Comparison of ENCODE assay signal across 9 cellular contexts in genomic region chr17:28948873-28949184, GRCh38. TPM values are rescaled to one million over a fixed set of nuclear protein-coding genes. Genes with fewer than 3 reads are reported as not detected.
DNase-seq lines count a peak whose midpoint lies in the region; ATAC-seq, FAIRE-seq and TF ChIP-seq lines count a peak whose summit lies in the region.
"Had no signal": no experiment of that assay in that cellular context is flagged by ENCODE, and none has a peak within 500 bp of the region (broad histone marks: within the 10 kb centered on the region; RNA-seq: fewer than 3 reads in every experiment).

No MANE protein-coding gene starts in this region.

- H3K36me3 ChIP-seq in ACC112 (ENCODE audit: insufficient read depth, low read length) = peaks cover 5% of the 10 kb centered on the region; the same call in 1 of the 2 replicates
- H3K36me3 ChIP-seq in HUES6 (ENCODE audit: control insufficient read depth, insufficient read depth, low read length) = peaks cover 17% of the 10 kb centered on the region
- no peaks in the 10 kb centered on the region for H3K36me3 ChIP-seq in bronchial epithelial cell (ENCODE audit: control insufficient read depth, insufficient read depth, low read length)

- FAIRE-seq in bronchial epithelial cell (lab: Jason Lieb, UNC) = no peak

- peaks cover 70% of the 10 kb centered on the region for H3K79me2 ChIP-seq in ACC112 (ENCODE audit: control insufficient read depth, insufficient read depth, low read length, unreplicated experiment)

- H3K27me3 ChIP-seq in ACC112 (ENCODE audit: insufficient read depth, low read length) (no peaks in the 10 kb centered on the region), HUES6 (ENCODE audit: control insufficient read depth, insufficient read depth, low read length) (no peaks in the 10 kb centered on the region), bronchial epithelial cell (ENCODE audit: control insufficient read depth, insufficient read depth, low read length) (no peaks in the 10 kb centered on the region), mononuclear cell (ENCODE audit: insufficient read depth, low read length) (no peaks in the 10 kb centered on the region)

- peak overlapping the region; percentile 68 for H3K27ac ChIP-seq in ACC112 (ENCODE audit: low read depth, low read length)
- H3K27ac ChIP-seq in HUES6 (ENCODE audit: low read depth, low read length) = peak overlapping the region; percentile 73

- TF ChIP-seq CTCF in bronchial epithelial cell (IDR thresholded peaks at IDR 0.05; ENCODE audit: insufficient read depth, low read length, severe bottlenecking) = no peak

- ATAC-seq in GM19351 (IDR thresholded peaks at IDR 0.05; ENCODE audit: unreplicated experiment) (no peak), GM21723 (IDR thresholded peaks at IDR 0.05; ENCODE audit: unreplicated experiment) (no peak), sciatic nerve (no peak)

- peak overlapping the region; percentile 95 for H3K4me3 ChIP-seq in ACC112 (ENCODE audit: low read depth, low read length)
- peak overlapping the region; percentile 74 for H3K4me3 ChIP-seq in HUES6 (ENCODE audit: low read depth, low read length)
- H3K4me3 ChIP-seq in bronchial epithelial cell (ENCODE audit: low read depth, low read length) = peak overlapping the region; percentile 82
- H3K4me3 ChIP-seq in mononuclear cell (ENCODE audit: low read length) = peak overlapping the region; percentile 90

- no peak for DNase-seq in bronchial epithelial cell (ENCODE audit: low read depth)
- no peak for DNase-seq in sciatic nerve (ENCODE audit: low spot score)
- no peak for DNase-seq in activated CD4-positive, alpha-beta T cell treated with anti-CD3 and anti-CD28 coated beads for 4 hours

- peaks cover 36% of the 10 kb centered on the region for H3K4me1 ChIP-seq in ACC112 (ENCODE audit: control insufficient read depth, insufficient read depth, low read length, unreplicated experiment)
- H3K4me1 ChIP-seq in HUES6 (ENCODE audit: control insufficient read depth, insufficient read depth, low read length) = peaks cover 17% of the 10 kb centered on the region
- H3K4me1 ChIP-seq in mononuclear cell (ENCODE audit: insufficient read depth, low read length) = peaks cover 54% of the 10 kb centered on the region

- H2AFZ ChIP-seq in ACC112 (ENCODE audit: low read length, unreplicated experiment) = peak overlapping the region; percentile 69

- H3K9ac ChIP-seq in HUES6 (ENCODE audit: low read length) = peak overlapping the region; percentile 88

- no peaks in the 10 kb centered on the region for H3K9me3 ChIP-seq in HUES6 (ENCODE audit: control insufficient read depth, insufficient read depth, low read depth, low read length)
- H3K9me3 ChIP-seq in mononuclear cell (ENCODE audit: low read depth, low read length) = no peaks in the 10 kb centered on the region

- intact Hi-C loops in sciatic nerve (cut with DNase I) = no loop called here

RNA-seq across cellular contexts. Expression of gene PHF12, which starts 2.5 kb away (rescaled TPM):
- 5.4 and 7.1 TPM in 2 replicates for total RNA-seq in bronchial epithelial cell
- total RNA-seq in mononuclear cell = 102 TPM
- total RNA-seq in sciatic nerve = 42.8 TPM

RNA-seq across cellular contexts. Expression of gene DHRS13, which starts 46.0 kb away (rescaled TPM):
- total RNA-seq in bronchial epithelial cell = 2.9 and 11.3 TPM in 2 replicates
- 12.0 TPM for total RNA-seq in mononuclear cell
- 9.6 TPM for total RNA-seq in sciatic nerve

RNA-seq across cellular contexts. Expression of gene FLOT2, which starts 51.3 kb away (rescaled TPM):
- 24.5 TPM in 2 replicates for total RNA-seq in bronchial epithelial cell
- total RNA-seq in mononuclear cell = 52.7 TPM
- total RNA-seq in sciatic nerve = 111 TPM

RNA-seq across cellular contexts. Expression of gene SEZ6, which starts 57.0 kb away (rescaled TPM):
- total RNA-seq in bronchial epithelial cell (not detected in 2 replicates), mononuclear cell (0.94 TPM), sciatic nerve (not detected)
- total RNA-seq: dermis microvascular lymphatic vessel endothelial cell had no signal
